In genomic region chr16:35208001-35208935, GRCh38 we compare ENCODE assay signal across 10 cellular contexts.
DNase-seq lines count a peak whose midpoint lies in the region; ATAC-seq and TF ChIP-seq lines count a peak whose summit lies in the region.
"Had no signal": no experiment of that assay in that cellular context is flagged by ENCODE, and none has a peak within 500 bp of the region (broad histone marks: within the 10 kb centered on the region; RNA-seq: fewer than 3 reads in every experiment).

No MANE protein-coding gene starts in this region.

- DNase-seq in Daoy (ENCODE audit: low read depth) (peak; percentile 35), MM.1S (no peak), chondrocyte (ENCODE audit: low spot score) (peak; percentile 92), spleen (peak; percentile 68), sigmoid colon (no peak), GM23338 (ENCODE audit: low spot score) (no peak)
- DNase-seq: DMS 273 treated with DMSO at 0.1 percent for 48 hours, H9, IMR-90 had no signal

- H3K4me1 ChIP-seq in MM.1S (ENCODE audit: low read length) (no peaks in the 10 kb centered on the region), spleen (no peaks in the 10 kb centered on the region), sigmoid colon (no peaks in the 10 kb centered on the region), GM23338 (ENCODE audit: insufficient read depth) (no peaks in the 10 kb centered on the region)

- no peak overlapping the region for H3K4me2 ChIP-seq in MM.1S (ENCODE audit: low read depth, low read length)
- H3K4me2 ChIP-seq in GM23338 = no peak overlapping the region

- H3K9me3 Mint-ChIP-seq in chondrocyte (ENCODE audit: low read depth) (peaks cover 36% of the 10 kb centered on the region), GM23338 (peaks cover 95% of the 10 kb centered on the region)

- H2AFZ ChIP-seq in MM.1S (ENCODE audit: low read length) (no peak overlapping the region), GM23338 (no peak overlapping the region)

- WGBS in spleen, 5 donors = 58 to 69% (median 66%) methylated on average over 33 to 35 of the region's 35 CpGs
- 67 to 74% methylated on average over 35 of the region's 35 CpGs for WGBS in sigmoid colon, 2 donors

- no peak for TF ChIP-seq CTCF in MM.1S (IDR thresholded peaks at IDR 0.05; ENCODE audit: low read length)
- no peak for TF ChIP-seq CTCF in chondrocyte (IDR thresholded peaks at IDR 0.05)
- no peak for TF ChIP-seq CTCF in spleen (IDR thresholded peaks at IDR 0.05 in 8 of 11, conservative IDR thresholded peaks at IDR 0.05 in 3 of 11)
- TF ChIP-seq CTCF in sigmoid colon (IDR thresholded peaks at IDR 0.05) = no peak
- no peak for TF ChIP-seq CTCF in GM23338 (conservative IDR thresholded peaks at IDR 0.05; ENCODE audit: low read depth in 2 of 2)

- H4K20me1 ChIP-seq in MM.1S (ENCODE audit: insufficient read depth, low read length) (no peaks in the 10 kb centered on the region), GM23338 (replicated peaks; ENCODE audit: insufficient read depth) (no peaks in the 10 kb centered on the region)

- no peaks in the 10 kb centered on the region for H3K79me2 ChIP-seq in MM.1S (ENCODE audit: low read length)
- no peaks in the 10 kb centered on the region for H3K79me2 ChIP-seq in GM23338 (replicated peaks; ENCODE audit: insufficient read depth)

- H3K9ac ChIP-seq in MM.1S (ENCODE audit: low read length) = no peak overlapping the region

- H3F3A ChIP-seq in MM.1S (ENCODE audit: insufficient read depth, low read length) (no peaks in the 10 kb centered on the region), GM23338 (replicated peaks; ENCODE audit: low read depth) (no peaks in the 10 kb centered on the region)

- intact Hi-C loops in spleen (cut with DNase I; ENCODE audit: low total_unique reads) (no loop called here), sigmoid colon (cut with DNase I) (no loop called here)

- no peak overlapping the region for H3K4me3 Mint-ChIP-seq in chondrocyte (ENCODE audit: unreplicated experiment)
- H3K4me3 Mint-ChIP-seq in GM23338 = no peak overlapping the region
- H3K4me3 Mint-ChIP-seq: H9 had no signal

- H3K9me3 ChIP-seq in MM.1S (replicated peaks; ENCODE audit: insufficient read depth, low read length) (no peaks in the 10 kb centered on the region), spleen (peaks cover 0 to 47% (median 33%) of the 10 kb centered on the region in 8 donors), sigmoid colon (peaks cover 0 to 13% (median 0%) of the 10 kb centered on the region in 4 donors)

- H3K27ac ChIP-seq in MM.1S (ENCODE audit: low read length) (no peak overlapping the region), spleen (no peak overlapping the region), sigmoid colon (no peak overlapping the region), GM23338 (ENCODE audit: low read depth) (no peak overlapping the region)

- no peaks in the 10 kb centered on the region for H3K27me3 ChIP-seq in MM.1S (replicated peaks; ENCODE audit: insufficient read depth, low read length)
- H3K27me3 ChIP-seq in spleen (replicated peaks in 1 of 7) = no peaks in the 10 kb centered on the region
- peaks cover 0 to 17% (median 0%) of the 10 kb centered on the region in 3 donors for H3K27me3 ChIP-seq in sigmoid colon
- H3K27me3 ChIP-seq in GM23338 (ENCODE audit: insufficient read depth) = no peaks in the 10 kb centered on the region

- TF ChIP-seq POLR2A in spleen (IDR thresholded peaks at IDR 0.05) = no peak
- no peak for TF ChIP-seq POLR2A in sigmoid colon (IDR thresholded peaks at IDR 0.05)

- H3K4me1 Mint-ChIP-seq in chondrocyte (ENCODE audit: low read depth) (no peaks in the 10 kb centered on the region), GM23338 (no peaks in the 10 kb centered on the region)
- H3K4me1 Mint-ChIP-seq: H9 had no signal

- H3K36me3 Mint-ChIP-seq in chondrocyte (ENCODE audit: low read depth) (no peaks in the 10 kb centered on the region), GM23338 (ENCODE audit: low read depth) (peaks cover 12% of the 10 kb centered on the region)

- no peaks in the 10 kb centered on the region for H3K36me3 ChIP-seq in MM.1S (replicated peaks; ENCODE audit: insufficient read depth, low read length)
- no peaks in the 10 kb centered on the region for H3K36me3 ChIP-seq in spleen
- H3K36me3 ChIP-seq in sigmoid colon = no peaks in the 10 kb centered on the region
- H3K36me3 ChIP-seq in GM23338 (ENCODE audit: insufficient read depth) = no peaks in the 10 kb centered on the region; the same call in 1 of the 2 replicates

- H3K9me2 ChIP-seq in MM.1S (replicated peaks; ENCODE audit: insufficient read depth, low read length) = no peaks in the 10 kb centered on the region
- H3K9me2 ChIP-seq in GM23338 (ENCODE audit: insufficient read depth) = no peaks in the 10 kb centered on the region

- ATAC-seq in HG02571 (IDR thresholded peaks at IDR 0.05; ENCODE audit: unreplicated experiment) (no peak), GM23338 (no peak)

- H3K4me3 ChIP-seq in MM.1S (ENCODE audit: low read length) = 0 out of 2 replicates have a peak overlapping the region, but pooled peaks have one; percentile 17
- H3K4me3 ChIP-seq in spleen = no peak overlapping the region
- H3K4me3 ChIP-seq in sigmoid colon = no peak overlapping the region
- H3K4me3 ChIP-seq in GM23338 = no peak overlapping the region

- no peak overlapping the region for H3K27ac Mint-ChIP-seq in chondrocyte (ENCODE audit: unreplicated experiment)
- no peak overlapping the region for H3K27ac Mint-ChIP-seq in GM23338
- H3K27ac Mint-ChIP-seq: H9 had no signal

- H3K27me3 Mint-ChIP-seq in chondrocyte (ENCODE audit: low read depth) (no peaks in the 10 kb centered on the region), GM23338 (ENCODE audit: insufficient read depth, low read depth, poor library complexity) (peaks cover 6% of the 10 kb centered on the region)

- no peak for TF ChIP-seq EP300 in sigmoid colon (IDR thresholded peaks at IDR 0.05)

TF ChIP-seq in GM23338, 12 proteins besides CTCF, POLR2A, EP300 and RAD21:
- TF ChIP-seq ETS1 (IDR thresholded peaks at IDR 0.05) (no peak), NANOG (IDR thresholded peaks at IDR 0.05; ENCODE audit: borderline replicate concordance) (no peak)

Comparison
In these comparisons a context has a peak if more than half of its experiments do, and no peak if none do; other contexts are left out.
1. DNase-seq: peak in Daoy (single experiment), chondrocyte (single experiment) and spleen (single experiment); none in MM.1S (single experiment), sigmoid colon (single experiment) and GM23338 (single experiment).